ENCODE assay signal across 9 cellular contexts in genomic region chr7:69825031-69825681, GRCh38.
DNase-seq lines count a peak whose midpoint lies in the region; ATAC-seq and TF ChIP-seq lines count a peak whose summit lies in the region.
"Had no signal": no experiment of that assay in that cellular context is flagged by ENCODE, and none has a peak within 500 bp of the region (broad histone marks: within the 10 kb centered on the region; RNA-seq: fewer than 3 reads in every experiment).

No MANE protein-coding gene starts in this region.

- no peaks in the 10 kb centered on the region for H3K27me3 ChIP-seq in CD8-positive, alpha-beta T cell (ENCODE audit: insufficient read depth, low read length)
- no peaks in the 10 kb centered on the region for H3K27me3 ChIP-seq in hepatocyte
- no peaks in the 10 kb centered on the region for H3K27me3 ChIP-seq in GM23248 (replicated peaks; ENCODE audit: insufficient read depth)

- no peaks in the 10 kb centered on the region for H3F3A ChIP-seq in GM23248 (ENCODE audit: insufficient read depth)

- peak overlapping the region; percentile 41 for H3K4me3 ChIP-seq in CD8-positive, alpha-beta T cell (ENCODE audit: low read depth, low read length)
- H3K4me3 ChIP-seq in SK-N-MC (no peak overlapping the region; the same call in 1 of the 2 replicates), hepatocyte (no peak overlapping the region), GM23248 (no peak overlapping the region)

- peaks cover 4% of the 10 kb centered on the region for H3K27me3 Mint-ChIP-seq in CD8-positive, alpha-beta T cell (ENCODE audit: low read depth)

- no peaks in the 10 kb centered on the region for H3K9me3 Mint-ChIP-seq in CD8-positive, alpha-beta T cell

- H3K9ac ChIP-seq in SK-N-MC (ENCODE audit: insufficient read length) (no peak overlapping the region), GM23248 (no peak overlapping the region)

- peak overlapping the region; percentile 64 for H3K27ac Mint-ChIP-seq in CD8-positive, alpha-beta T cell

- in situ Hi-C loops in GM23248 (cut with MboI): no loop called here

- no peaks in the 10 kb centered on the region for H3K9me3 ChIP-seq in CD8-positive, alpha-beta T cell (ENCODE audit: low read length)
- H3K9me3 ChIP-seq in SK-N-MC (ENCODE audit: low read depth, low read length): no peaks in the 10 kb centered on the region
- no peaks in the 10 kb centered on the region for H3K9me3 ChIP-seq in hepatocyte (ENCODE audit: low read depth)
- H3K9me3 ChIP-seq in GM23248 (ENCODE audit: low read depth): no peaks in the 10 kb centered on the region

- H3K4me1 Mint-ChIP-seq in CD8-positive, alpha-beta T cell (ENCODE audit: low read depth): peaks cover 14% of the 10 kb centered on the region

- no peaks in the 10 kb centered on the region for H3K4me1 ChIP-seq in CD8-positive, alpha-beta T cell (ENCODE audit: insufficient read depth, low read length)
- H3K4me1 ChIP-seq in hepatocyte (ENCODE audit: insufficient read depth) (peaks cover 14% of the 10 kb centered on the region), GM23248 (ENCODE audit: insufficient read depth) (no peaks in the 10 kb centered on the region)

- CTCF ChIA-PET in CD8-positive, alpha-beta T cell (lab: Charles Lee): no interaction called here

- H3K36me3 Mint-ChIP-seq in CD8-positive, alpha-beta T cell: no peaks in the 10 kb centered on the region

- POLR2A ChIA-PET in CD8-positive, alpha-beta T cell (lab: Charles Lee): no interaction called here

- H3K27ac ChIP-seq in CD8-positive, alpha-beta T cell (ENCODE audit: low read depth, low read length): no peak overlapping the region
- H3K27ac ChIP-seq in SK-N-MC (peak overlapping the region; percentile 3; the same call in 1 of the 2 replicates), hepatocyte (no peak overlapping the region), GM23248 (no peak overlapping the region)

- H3K4me2 ChIP-seq in hepatocyte (no peak overlapping the region), GM23248 (ENCODE audit: unreplicated experiment) (no peak overlapping the region)

- peak overlapping the region; percentile 77 for H3K4me3 Mint-ChIP-seq in CD8-positive, alpha-beta T cell

- intact Hi-C loops in CD8-positive, alpha-beta T cell (cut with DNase I, micrococcal nuclease): loop anchor here in 1 of 2 experiments (10.0 kb wide), 1 partner anchor 870 kb away; no protein-coding TSS in a partner anchor

- H2AFZ ChIP-seq in hepatocyte (no peak overlapping the region), GM23248 (no peak overlapping the region)

- no peak for DNase-seq in CD8-positive, alpha-beta T cell
- DNase-seq in SK-N-MC (ENCODE audit: low read depth, low spot score): no peak
- DNase-seq in hepatocyte (ENCODE audit: low spot score): no peak
- no peak for DNase-seq in NK-92 (lab: John Stamatoyannopoulos, UW; ENCODE audit: unreplicated experiment)
- DNase-seq in OCI-M2 (lab: John Stamatoyannopoulos, UW; ENCODE audit: unreplicated experiment): no peak
- no peak for DNase-seq in GM23248
- no peak for DNase-seq in GM03348 (ENCODE audit: low spot score)
- DNase-seq: effector CD8-positive, alpha-beta T cell had no signal

- WGBS in hepatocyte (ENCODE audit: low lambda C conversion rate, missing lambda C conversion rate): 67% methylated on average over 4 of the region's 4 CpGs
- WGBS in GM23248 (ENCODE audit: low coverage in 1 of 2, low lambda C conversion rate in 2 of 2, missing lambda C conversion rate in 2 of 2), 2 experiments: 77 to 81% methylated on average over 4 of the region's 4 CpGs

- H3K79me2 ChIP-seq in hepatocyte: no peaks in the 10 kb centered on the region
- H3K79me2 ChIP-seq in GM23248 (ENCODE audit: insufficient read depth): no peaks in the 10 kb centered on the region

- H3K9me2 ChIP-seq in hepatocyte (replicated peaks; ENCODE audit: insufficient read depth): no peaks in the 10 kb centered on the region
- no peaks in the 10 kb centered on the region for H3K9me2 ChIP-seq in GM23248 (ENCODE audit: insufficient read depth)

- ATAC-seq in CD8-positive, alpha-beta T cell: no peak
- peak; percentile 41 for ATAC-seq in GM18907 (IDR thresholded peaks at IDR 0.05; ENCODE audit: unreplicated experiment)

- H3K36me3 ChIP-seq in CD8-positive, alpha-beta T cell (ENCODE audit: insufficient read depth, low read length): no peaks in the 10 kb centered on the region
- no peaks in the 10 kb centered on the region for H3K36me3 ChIP-seq in SK-N-MC (ENCODE audit: insufficient read depth, low read length)
- no peaks in the 10 kb centered on the region for H3K36me3 ChIP-seq in hepatocyte (replicated peaks; ENCODE audit: insufficient read depth, low read depth)
- peaks cover 3% of the 10 kb centered on the region; the same call in 1 of the 2 replicates for H3K36me3 ChIP-seq in GM23248 (ENCODE audit: low read depth)

- TF ChIP-seq CTCF in CD8-positive, alpha-beta T cell (IDR thresholded peaks at IDR 0.05): no peak
- peak; percentile 24 for TF ChIP-seq CTCF in hepatocyte (IDR thresholded peaks at IDR 0.05; ENCODE audit: poor library complexity)

- H4K20me1 ChIP-seq in hepatocyte (ENCODE audit: insufficient read depth, poor library complexity, severe bottlenecking): no peaks in the 10 kb centered on the region
- no peaks in the 10 kb centered on the region for H4K20me1 ChIP-seq in GM23248 (ENCODE audit: insufficient read depth)
